Comparison of ENCODE assay signal across 8 cellular contexts in genomic region chr6:129748212-129748900, GRCh38. TPM values are rescaled to one million over a fixed set of nuclear protein-coding genes. Genes with fewer than 3 reads are reported as not detected.
A peak's percentile ranks its signal among the peaks of the same experiment; 100 is the strongest.
DNase-seq lines count a peak whose midpoint lies in the region; ATAC-seq and TF ChIP-seq lines count a peak whose summit lies in the region.

No MANE protein-coding gene starts in this region.

- H3K79me2 ChIP-seq in osteoblast (ENCODE audit: insufficient read depth, low read length) = no peaks in the 10 kb centered on the region

- no peaks in the 10 kb centered on the region for H3K36me3 ChIP-seq in osteoblast (ENCODE audit: insufficient read depth, low read length)
- H3K36me3 ChIP-seq in aorta (ENCODE audit: control insufficient read depth in 1 of 2, insufficient read depth in 2 of 2, low read length in 1 of 2) = no peaks in the 10 kb centered on the region

- H3K4me1 ChIP-seq in osteoblast (ENCODE audit: insufficient read depth, low read length) = peaks cover 70% of the 10 kb centered on the region
- peaks cover 2% of the 10 kb centered on the region in 2 donors for H3K4me1 ChIP-seq in aorta (ENCODE audit: control insufficient read depth in 1 of 2, insufficient read depth in 2 of 2, low read length in 2 of 2)

- intact Hi-C loops in aorta (cut with DNase I) = no loop called here

- H3K4me3 ChIP-seq in choroid plexus epithelial cell (ENCODE audit: low read depth, low read length) (no peak overlapping the region), osteoblast (ENCODE audit: insufficient read depth, low read length) (no peak overlapping the region), aorta (ENCODE audit: low read length in 2 of 2) (no peak overlapping the region)

- peak overlapping the region; percentile 11 for H2AFZ ChIP-seq in osteoblast (ENCODE audit: low read length)

- peak overlapping the region; percentile 59 for H3K4me2 ChIP-seq in osteoblast (ENCODE audit: insufficient read depth, low read length)

- H3K27me3 ChIP-seq in osteoblast (ENCODE audit: insufficient read depth, low read length) (no peaks in the 10 kb centered on the region), aorta (ENCODE audit: control insufficient read depth in 1 of 2, insufficient read depth in 2 of 2, low read length in 1 of 2) (no peaks in the 10 kb centered on the region)

- no peak for TF ChIP-seq CTCF in GM20000 (IDR thresholded peaks at IDR 0.05; ENCODE audit: extremely low read depth, missing control alignments)
- TF ChIP-seq CTCF in VCaP (conservative IDR thresholded peaks at IDR 0.05) = no peak
- peak; percentile 34 for TF ChIP-seq CTCF in choroid plexus epithelial cell (conservative IDR thresholded peaks at IDR 0.05; ENCODE audit: low read depth, low read length)
- TF ChIP-seq CTCF in osteoblast (IDR thresholded peaks at IDR 0.05; ENCODE audit: extremely low read depth, low read depth, low read length) = no peak

- no peaks in the 10 kb centered on the region for H4K20me1 ChIP-seq in osteoblast (ENCODE audit: insufficient read depth, low read length)

- DNase-seq in DMS153 (lab: John Stamatoyannopoulos, UW) = peak; percentile 55
- peak; percentile 61 for DNase-seq in GM20000 (ENCODE audit: low spot score)
- peak; percentile 89 for DNase-seq in choroid plexus epithelial cell (ENCODE audit: low read depth)
- no peak for DNase-seq in osteoblast (ENCODE audit: insufficient read length, low spot score, missing footprints)
- no peak for DNase-seq in aorta
- DNase-seq in COLO829 (ENCODE audit: low spot score) = no peak

- H3K9me3 ChIP-seq in osteoblast (ENCODE audit: low read depth, low read length) = no peaks in the 10 kb centered on the region
- H3K9me3 ChIP-seq in aorta (ENCODE audit: control insufficient read depth, low read length) = no peaks in the 10 kb centered on the region

- WGBS in aorta, 2 donors = 86 to 96% methylated on average over 4 of the region's 4 CpGs

- peak; percentile 91 for ATAC-seq in HG03565 (IDR thresholded peaks at IDR 0.05; ENCODE audit: unreplicated experiment)
- no peak for ATAC-seq in aorta (ENCODE audit: low FRiP score)

- H3K27ac ChIP-seq in VCaP (peak overlapping the region; percentile 65), osteoblast (ENCODE audit: low read depth, low read length) (peak overlapping the region; percentile 19), aorta (ENCODE audit: low read depth in 1 of 2, low read length in 2 of 2) (no peak overlapping the region)

RNA-seq across cellular contexts. Expression of gene ARHGAP18, which starts 38.4 kb away (rescaled TPM):
- total RNA-seq in osteoblast (16.8 and 21.0 TPM in 2 replicates), aorta (10 to 100 TPM; 16.3 to 24.4 TPM)
- polyA plus RNA-seq in aorta = 10 to 100 TPM in 1 of 2 donors, 1 to 10 TPM in 1; 8.0 to 15.0 TPM

Comparison
In these comparisons a context has a peak if more than half of its experiments do, and no peak if none do; other contexts are left out.
1. DNase-seq: peak in DMS153 (single experiment), GM20000 (single experiment) and choroid plexus epithelial cell (single experiment); none in osteoblast (single experiment), aorta (0 of 2) and COLO829 (single experiment).
2. H3K27ac ChIP-seq: peak in VCaP (single experiment) and osteoblast (single experiment); none in aorta (0 of 2).